In the genomic region with DNA sequence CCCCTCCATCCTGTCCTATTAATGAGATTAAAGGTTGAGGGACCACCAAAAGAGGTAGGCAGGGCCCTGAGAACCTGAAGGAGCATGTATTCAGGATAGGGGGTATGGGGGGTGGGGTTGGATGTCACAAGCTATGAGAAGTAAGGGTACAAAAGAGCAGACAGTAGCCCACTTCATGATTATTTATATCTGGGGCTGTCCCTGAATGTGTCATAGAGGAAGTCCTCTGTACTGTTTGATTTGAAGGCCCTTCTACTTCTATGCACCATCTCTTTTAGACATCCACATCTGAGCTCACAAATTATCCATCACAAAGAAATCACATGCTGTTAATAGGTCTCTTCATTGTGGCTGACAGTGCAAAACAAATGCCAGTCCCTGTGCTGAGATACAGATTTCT, we compare ENCODE assay signal across 1 cellular context.
TF ChIP-seq lines count a peak whose summit lies in the region.

No MANE protein-coding gene starts in this region.

TF ChIP-seq in GM23338, 12 proteins besides CTCF, POLR2A, EP300 and RAD21 (continued from another document):
- TF ChIP-seq, protein P1, sequence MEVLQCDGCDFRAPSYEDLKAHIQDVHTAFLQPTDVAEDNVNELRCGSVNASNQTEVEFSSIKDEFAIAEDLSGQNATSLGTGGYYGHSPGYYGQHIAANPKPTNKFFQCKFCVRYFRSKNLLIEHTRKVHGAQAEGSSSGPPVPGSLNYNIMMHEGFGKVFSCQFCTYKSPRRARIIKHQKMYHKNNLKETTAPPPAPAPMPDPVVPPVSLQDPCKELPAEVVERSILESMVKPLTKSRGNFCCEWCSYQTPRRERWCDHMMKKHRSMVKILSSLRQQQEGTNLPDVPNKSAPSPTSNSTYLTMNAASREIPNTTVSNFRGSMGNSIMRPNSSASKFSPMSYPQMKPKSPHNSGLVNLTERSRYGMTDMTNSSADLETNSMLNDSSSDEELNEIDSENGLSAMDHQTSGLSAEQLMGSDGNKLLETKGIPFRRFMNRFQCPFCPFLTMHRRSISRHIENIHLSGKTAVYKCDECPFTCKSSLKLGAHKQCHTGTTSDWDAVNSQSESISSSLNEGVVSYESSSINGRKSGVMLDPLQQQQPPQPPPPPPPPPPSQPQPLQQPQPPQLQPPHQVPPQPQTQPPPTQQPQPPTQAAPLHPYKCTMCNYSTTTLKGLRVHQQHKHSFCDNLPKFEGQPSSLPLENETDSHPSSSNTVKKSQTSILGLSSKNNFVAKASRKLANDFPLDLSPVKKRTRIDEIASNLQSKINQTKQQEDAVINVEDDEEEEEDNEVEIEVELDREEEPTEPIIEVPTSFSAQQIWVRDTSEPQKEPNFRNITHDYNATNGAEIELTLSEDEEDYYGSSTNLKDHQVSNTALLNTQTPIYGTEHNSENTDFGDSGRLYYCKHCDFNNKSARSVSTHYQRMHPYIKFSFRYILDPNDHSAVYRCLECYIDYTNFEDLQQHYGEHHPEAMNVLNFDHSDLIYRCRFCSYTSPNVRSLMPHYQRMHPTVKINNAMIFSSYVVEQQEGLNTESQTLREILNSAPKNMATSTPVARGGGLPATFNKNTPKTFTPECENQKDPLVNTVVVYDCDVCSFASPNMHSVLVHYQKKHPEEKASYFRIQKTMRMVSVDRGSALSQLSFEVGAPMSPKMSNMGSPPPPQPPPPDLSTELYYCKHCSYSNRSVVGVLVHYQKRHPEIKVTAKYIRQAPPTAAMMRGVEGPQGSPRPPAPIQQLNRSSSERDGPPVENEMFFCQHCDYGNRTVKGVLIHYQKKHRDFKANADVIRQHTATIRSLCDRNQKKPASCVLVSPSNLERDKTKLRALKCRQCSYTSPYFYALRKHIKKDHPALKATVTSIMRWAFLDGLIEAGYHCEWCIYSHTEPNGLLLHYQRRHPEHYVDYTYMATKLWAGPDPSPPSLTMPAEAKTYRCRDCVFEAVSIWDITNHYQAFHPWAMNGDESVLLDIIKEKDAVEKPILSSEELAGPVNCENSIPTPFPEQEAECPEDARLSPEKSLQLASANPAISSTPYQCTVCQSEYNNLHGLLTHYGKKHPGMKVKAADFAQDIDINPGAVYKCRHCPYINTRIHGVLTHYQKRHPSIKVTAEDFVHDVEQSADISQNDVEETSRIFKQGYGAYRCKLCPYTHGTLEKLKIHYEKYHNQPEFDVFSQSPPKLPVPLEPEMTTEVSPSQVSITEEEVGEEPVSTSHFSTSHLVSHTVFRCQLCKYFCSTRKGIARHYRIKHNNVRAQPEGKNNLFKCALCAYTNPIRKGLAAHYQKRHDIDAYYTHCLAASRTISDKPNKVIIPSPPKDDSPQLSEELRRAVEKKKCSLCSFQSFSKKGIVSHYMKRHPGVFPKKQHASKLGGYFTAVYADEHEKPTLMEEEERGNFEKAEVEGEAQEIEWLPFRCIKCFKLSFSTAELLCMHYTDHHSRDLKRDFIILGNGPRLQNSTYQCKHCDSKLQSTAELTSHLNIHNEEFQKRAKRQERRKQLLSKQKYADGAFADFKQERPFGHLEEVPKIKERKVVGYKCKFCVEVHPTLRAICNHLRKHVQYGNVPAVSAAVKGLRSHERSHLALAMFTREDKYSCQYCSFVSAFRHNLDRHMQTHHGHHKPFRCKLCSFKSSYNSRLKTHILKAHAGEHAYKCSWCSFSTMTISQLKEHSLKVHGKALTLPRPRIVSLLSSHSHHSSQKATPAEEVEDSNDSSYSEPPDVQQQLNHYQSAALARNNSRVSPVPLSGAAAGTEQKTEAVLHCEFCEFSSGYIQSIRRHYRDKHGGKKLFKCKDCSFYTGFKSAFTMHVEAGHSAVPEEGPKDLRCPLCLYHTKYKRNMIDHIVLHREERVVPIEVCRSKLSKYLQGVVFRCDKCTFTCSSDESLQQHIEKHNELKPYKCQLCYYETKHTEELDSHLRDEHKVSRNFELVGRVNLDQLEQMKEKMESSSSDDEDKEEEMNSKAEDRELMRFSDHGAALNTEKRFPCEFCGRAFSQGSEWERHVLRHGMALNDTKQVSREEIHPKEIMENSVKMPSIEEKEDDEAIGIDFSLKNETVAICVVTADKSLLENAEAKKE (CRISPR knock-in tag; IDR thresholded peaks at IDR 0.05): no peak
